1 cellular context compared by ENCODE assay signal in the genomic region with DNA sequence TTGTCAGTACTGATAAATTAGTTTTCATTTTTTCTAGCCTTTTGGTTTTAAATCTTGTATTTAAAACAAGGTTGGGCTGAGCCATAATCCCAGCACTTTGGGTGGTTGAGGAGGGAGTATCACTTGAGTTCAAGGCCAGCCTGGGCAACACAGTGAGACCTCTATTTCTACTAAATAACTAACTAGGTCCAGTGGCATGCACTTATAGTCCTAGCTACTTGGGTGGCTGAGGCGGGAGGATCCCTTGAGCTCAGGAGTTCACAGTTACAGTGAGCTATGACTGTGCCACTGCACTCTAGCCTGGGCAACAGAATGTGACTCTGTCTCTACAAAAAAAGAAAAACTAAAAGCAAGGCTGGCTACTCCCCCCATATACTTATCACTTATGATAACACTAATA.
TF ChIP-seq lines count a peak whose summit lies in the region.

No MANE protein-coding gene starts in this region.

TF ChIP-seq in GM23338, 12 proteins besides CTCF, POLR2A, EP300 and RAD21 (continued from another document):
- TF ChIP-seq, protein P1, sequence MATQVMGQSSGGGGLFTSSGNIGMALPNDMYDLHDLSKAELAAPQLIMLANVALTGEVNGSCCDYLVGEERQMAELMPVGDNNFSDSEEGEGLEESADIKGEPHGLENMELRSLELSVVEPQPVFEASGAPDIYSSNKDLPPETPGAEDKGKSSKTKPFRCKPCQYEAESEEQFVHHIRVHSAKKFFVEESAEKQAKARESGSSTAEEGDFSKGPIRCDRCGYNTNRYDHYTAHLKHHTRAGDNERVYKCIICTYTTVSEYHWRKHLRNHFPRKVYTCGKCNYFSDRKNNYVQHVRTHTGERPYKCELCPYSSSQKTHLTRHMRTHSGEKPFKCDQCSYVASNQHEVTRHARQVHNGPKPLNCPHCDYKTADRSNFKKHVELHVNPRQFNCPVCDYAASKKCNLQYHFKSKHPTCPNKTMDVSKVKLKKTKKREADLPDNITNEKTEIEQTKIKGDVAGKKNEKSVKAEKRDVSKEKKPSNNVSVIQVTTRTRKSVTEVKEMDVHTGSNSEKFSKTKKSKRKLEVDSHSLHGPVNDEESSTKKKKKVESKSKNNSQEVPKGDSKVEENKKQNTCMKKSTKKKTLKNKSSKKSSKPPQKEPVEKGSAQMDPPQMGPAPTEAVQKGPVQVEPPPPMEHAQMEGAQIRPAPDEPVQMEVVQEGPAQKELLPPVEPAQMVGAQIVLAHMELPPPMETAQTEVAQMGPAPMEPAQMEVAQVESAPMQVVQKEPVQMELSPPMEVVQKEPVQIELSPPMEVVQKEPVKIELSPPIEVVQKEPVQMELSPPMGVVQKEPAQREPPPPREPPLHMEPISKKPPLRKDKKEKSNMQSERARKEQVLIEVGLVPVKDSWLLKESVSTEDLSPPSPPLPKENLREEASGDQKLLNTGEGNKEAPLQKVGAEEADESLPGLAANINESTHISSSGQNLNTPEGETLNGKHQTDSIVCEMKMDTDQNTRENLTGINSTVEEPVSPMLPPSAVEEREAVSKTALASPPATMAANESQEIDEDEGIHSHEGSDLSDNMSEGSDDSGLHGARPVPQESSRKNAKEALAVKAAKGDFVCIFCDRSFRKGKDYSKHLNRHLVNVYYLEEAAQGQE (IDR thresholded peaks at IDR 0.05; ENCODE audit: unreplicated experiment) = no peak
- no peak for TF ChIP-seq CREB1 (CRISPR knock-in tag; IDR thresholded peaks at IDR 0.05; ENCODE audit: low read depth)
- TF ChIP-seq, protein P2, sequence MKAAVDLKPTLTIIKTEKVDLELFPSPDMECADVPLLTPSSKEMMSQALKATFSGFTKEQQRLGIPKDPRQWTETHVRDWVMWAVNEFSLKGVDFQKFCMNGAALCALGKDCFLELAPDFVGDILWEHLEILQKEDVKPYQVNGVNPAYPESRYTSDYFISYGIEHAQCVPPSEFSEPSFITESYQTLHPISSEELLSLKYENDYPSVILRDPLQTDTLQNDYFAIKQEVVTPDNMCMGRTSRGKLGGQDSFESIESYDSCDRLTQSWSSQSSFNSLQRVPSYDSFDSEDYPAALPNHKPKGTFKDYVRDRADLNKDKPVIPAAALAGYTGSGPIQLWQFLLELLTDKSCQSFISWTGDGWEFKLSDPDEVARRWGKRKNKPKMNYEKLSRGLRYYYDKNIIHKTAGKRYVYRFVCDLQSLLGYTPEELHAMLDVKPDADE (IDR thresholded peaks at IDR 0.05) = no peak
- TF ChIP-seq JUNB (IDR thresholded peaks at IDR 0.05; ENCODE audit: unreplicated experiment) = no peak
